In the genomic region with DNA sequence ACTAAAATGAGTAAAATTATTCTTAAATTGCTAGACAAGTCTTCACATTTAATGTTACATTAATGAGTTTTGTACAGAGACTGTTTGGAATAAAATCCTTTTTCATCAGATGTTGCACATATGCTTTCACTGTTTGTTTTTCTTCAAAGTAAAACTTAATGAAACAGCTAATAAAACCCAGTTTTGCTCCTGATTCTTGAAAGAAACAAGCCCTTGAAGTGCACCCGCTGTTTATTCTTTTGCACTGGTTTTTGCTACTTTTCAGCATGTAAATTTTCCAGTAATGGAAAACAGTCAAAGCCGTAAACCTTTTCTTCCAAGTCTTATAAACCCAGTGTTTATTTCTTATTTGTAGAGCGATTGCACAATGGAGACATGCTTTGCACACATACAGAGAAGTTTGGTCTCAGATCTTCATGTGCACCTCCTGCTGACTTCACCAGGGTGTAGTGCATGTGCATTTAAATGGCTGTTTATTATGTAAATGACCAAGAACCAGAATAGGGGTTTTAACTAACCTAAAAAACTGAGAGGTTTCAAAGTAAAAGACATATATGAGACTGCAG, we compare ENCODE assay signal across 28 cellular contexts.
A peak's percentile ranks its signal among the peaks of the same experiment; 100 is the strongest.
DNase-seq lines count a peak whose midpoint lies in the region; ATAC-seq and TF ChIP-seq lines count a peak whose summit lies in the region.
"Had no signal": no experiment of that assay in that cellular context is flagged by ENCODE, and none has a peak within 500 bp of the region (broad histone marks: within the 10 kb centered on the region; RNA-seq: fewer than 3 reads in every experiment).

No MANE protein-coding gene starts in this region.

- H3K9me3 ChIP-seq in parathyroid adenoma (ENCODE audit: control insufficient read depth, low read length): no peaks in the 10 kb centered on the region
- H3K9me3 ChIP-seq: SJCRH30, stomach, tibial artery had no signal

- peak overlapping the region; percentile 18 for H2AFZ ChIP-seq in parathyroid adenoma
- H2AFZ ChIP-seq: GM23248, neural progenitor cell had no signal

- peaks cover 3% of the 10 kb centered on the region for H3K79me2 ChIP-seq in parathyroid adenoma

- DNase-seq in EH (ENCODE audit: low read depth) (peak; percentile 14), MV-4-11 (lab: John Stamatoyannopoulos, UW) (peak; percentile 10), fibroblast of gingiva (ENCODE audit: low read depth) (peak; percentile 56), RKO (ENCODE audit: low spot score) (no peak), NCI-H1105 treated with DMSO at 0.1 percent for 48 hours (lab: John Stamatoyannopoulos, UW) (no peak), anterior cingulate cortex (lab: John Stamatoyannopoulos, UW) (no peak)
- DNase-seq: activated CD4-positive, CD25-positive, alpha-beta regulatory T cell treated with anti-CD3 and anti-CD28 coated beads, Interleukin-2, amount 50 U/mL, for 72 hours; activated CD8-positive, alpha-beta T cell treated with anti-CD3 and anti-CD28 coated beads for 36 hours; brain microvascular endothelial cell; CD4-positive, CD25-positive, alpha-beta regulatory T cell; DMS153; erythroblast; GDM1; GM23248; KBM-7; mammary epithelial cell; MM.1S; NCI-H1694; NCI-H510A treated with DMSO at 0.1 percent for 48 hours; NK-92 treated with Interleukin-12 subunit alpha and Interleukin-12 subunit beta, amount 100 ng/mL, for 24 hours; SJCRH30; stomach; T-helper 1 cell; tibial artery had no signal

- no peak for TF ChIP-seq CTCF in parathyroid adenoma (IDR thresholded peaks at IDR 0.05)

- H3K27ac ChIP-seq in parathyroid adenoma: peak overlapping the region; percentile 92
- H3K27ac ChIP-seq: brain microvascular endothelial cell, GM23248, neural progenitor cell, SJCRH30, stomach, tibial artery had no signal

- no peak overlapping the region for H3K4me3 ChIP-seq in parathyroid adenoma (ENCODE audit: low read depth, low read length)
- H3K4me3 ChIP-seq: GM23248, neural progenitor cell, SJCRH30, stomach, tibial artery had no signal

- ATAC-seq in HG03135 (IDR thresholded peaks at IDR 0.05; ENCODE audit: unreplicated experiment): no peak
- ATAC-seq: activated CD8-positive, alpha-beta T cell treated with anti-CD3 and anti-CD28 coated beads for 36 hours; Panc1 had no signal

- H3K36me3 ChIP-seq in parathyroid adenoma (ENCODE audit: control insufficient read depth, insufficient read depth, low read length): no peaks in the 10 kb centered on the region
- H3K36me3 ChIP-seq: brain microvascular endothelial cell, neural progenitor cell, SJCRH30, stomach, tibial artery had no signal

- no peak overlapping the region for H3K4me2 ChIP-seq in parathyroid adenoma (ENCODE audit: low read length)
- H3K4me2 ChIP-seq: neural progenitor cell had no signal

- H3K9ac ChIP-seq in parathyroid adenoma: no peak overlapping the region
- H3K9ac ChIP-seq: GM23248, neural progenitor cell had no signal

- no peaks in the 10 kb centered on the region for H3K27me3 ChIP-seq in parathyroid adenoma (ENCODE audit: control insufficient read depth, insufficient read depth, low read length)
- H3K27me3 ChIP-seq: brain microvascular endothelial cell, neural progenitor cell, SJCRH30, stomach, tibial artery had no signal

- H3K4me1 ChIP-seq in parathyroid adenoma: peaks cover 49% of the 10 kb centered on the region
- H3K4me1 ChIP-seq: SJCRH30 had no signal

Comparison
In these comparisons a context has a peak if more than half of its experiments do, and no peak if none do; other contexts are left out.
1. DNase-seq: peak in EH (single experiment), MV-4-11 (single experiment) and fibroblast of gingiva (single experiment); none in RKO (single experiment), NCI-H1105 treated with DMSO at 0.1 percent for 48 hours (single experiment) and anterior cingulate cortex (0 of 58).